ENCODE assay signal across 10 cellular contexts in genomic region chr11:78349614-78350013, GRCh38.
DNase-seq lines count a peak whose midpoint lies in the region; ATAC-seq and TF ChIP-seq lines count a peak whose summit lies in the region.
"Had no signal": no experiment of that assay in that cellular context is flagged by ENCODE, and none has a peak within 500 bp of the region (broad histone marks: within the 10 kb centered on the region; RNA-seq: fewer than 3 reads in every experiment).

No MANE protein-coding gene starts in this region.

- no peaks in the 10 kb centered on the region for H3K79me2 ChIP-seq in DOHH2 (ENCODE audit: control insufficient read depth, low read length)

- H3K4me1 ChIP-seq in DOHH2 (ENCODE audit: control insufficient read depth, low read length) (peaks cover 18% of the 10 kb centered on the region), skeletal muscle tissue (ENCODE audit: control insufficient read depth in 3 of 3, insufficient read depth in 3 of 3, low read length in 3 of 3) (peaks cover 11 to 22% (median 17%) of the 10 kb centered on the region in 3 donors)

- peak overlapping the region; percentile 45 for H3K4me2 ChIP-seq in DOHH2 (ENCODE audit: low read length)

- POLR2A ChIA-PET in activated B cell treated with CpG ODN at 0.5 μM for 24 hours (lab: Charles Lee), result no interaction called here

- H3F3A ChIP-seq in DOHH2 (ENCODE audit: control insufficient read depth, insufficient read depth), result 0 out of 2 replicates have a peak, but pooled peaks cover 3% of the 10 kb centered on the region

- peaks cover 66% of the 10 kb centered on the region for H3K4me1 Mint-ChIP-seq in activated B cell treated with CpG ODN at 0.5 μM for 24 hours

- H3K36me3 ChIP-seq in DOHH2 (ENCODE audit: control insufficient read depth, low read length) (no peaks in the 10 kb centered on the region), skeletal muscle tissue (ENCODE audit: control insufficient read depth in 3 of 3, insufficient read depth in 3 of 3, low read length in 3 of 3) (no peaks in the 10 kb centered on the region)

- ATAC-seq in activated B cell treated with CpG ODN at 0.5 μM for 24 hours (ENCODE audit: low read depth) (no peak), HG03097 (IDR thresholded peaks at IDR 0.05; ENCODE audit: low FRiP score, unreplicated experiment) (no peak), HG02571 (IDR thresholded peaks at IDR 0.05; ENCODE audit: unreplicated experiment) (no peak)
- ATAC-seq: HCT116 had no signal

- H3K9me2 ChIP-seq in DOHH2 (replicated peaks; ENCODE audit: control insufficient read depth, low read length), result no peaks in the 10 kb centered on the region

- H3K9ac ChIP-seq in skeletal muscle tissue (ENCODE audit: low read depth in 1 of 3, low read length in 3 of 3), result no peak overlapping the region

- H3K27me3 Mint-ChIP-seq in activated B cell treated with CpG ODN at 0.5 μM for 24 hours, result no peaks in the 10 kb centered on the region

- H3K27ac ChIP-seq in DOHH2 (ENCODE audit: low read depth, low read length) (no peak overlapping the region), skeletal muscle tissue (ENCODE audit: low read depth, low read length) (peak overlapping the region; percentile 69)

- intact Hi-C loops in activated B cell treated with CpG ODN at 0.5 μM for 24 hours (cut with micrococcal nuclease), result loop anchor here (1.0 to 5.0 kb wide), 2 partner anchors 8 to 52 kb away; no protein-coding TSS in a partner anchor

- DNase-seq in activated B cell treated with CpG ODN at 0.5 μM for 24 hours (no peak), inferior parietal cortex (ENCODE audit: extremely low spot score) (peak; percentile 71), cerebellar nuclear complex (lab: John Stamatoyannopoulos, UW) (no peak)
- no peak for DNase-seq in activated effector memory CD4-positive, alpha-beta T cell treated with Interleukin-2 at 50 U/mL for 16 hours
- DNase-seq: NCI-H2107 had no signal

- no peaks in the 10 kb centered on the region for H3K9me3 Mint-ChIP-seq in activated B cell treated with CpG ODN at 0.5 μM for 24 hours

- H3K9me3 ChIP-seq in DOHH2 (ENCODE audit: control insufficient read depth, insufficient read depth, low read length), result no peaks in the 10 kb centered on the region
- no peaks in the 10 kb centered on the region for H3K9me3 ChIP-seq in skeletal muscle tissue (ENCODE audit: control insufficient read depth in 3 of 3, low read length in 3 of 3)

- H3K27me3 ChIP-seq in DOHH2 (ENCODE audit: control insufficient read depth, low read length), result no peaks in the 10 kb centered on the region
- H3K27me3 ChIP-seq in skeletal muscle tissue (ENCODE audit: control insufficient read depth in 3 of 3, insufficient read depth in 3 of 3, low read length in 3 of 3), result no peaks in the 10 kb centered on the region

- TF ChIP-seq CTCF in DOHH2 (IDR thresholded peaks at IDR 0.05; ENCODE audit: low read depth, low read length, poor library complexity, severe bottlenecking) (no peak), activated B cell treated with CpG ODN at 0.5 μM for 24 hours (IDR thresholded peaks at IDR 0.05) (no peak)

- CTCF ChIA-PET in activated B cell treated with CpG ODN at 0.5 μM for 24 hours (lab: Charles Lee), result no interaction called here

- H3K4me3 ChIP-seq in DOHH2 (ENCODE audit: low read length), result peak overlapping the region; percentile 12; the same call in 1 of the 2 replicates
- peak overlapping the region in 1 of 3 donors; percentile 32 for H3K4me3 ChIP-seq in skeletal muscle tissue (ENCODE audit: low read length in 3 of 3)

- H4K20me1 ChIP-seq in DOHH2 (ENCODE audit: control insufficient read depth, insufficient read depth, low read depth, low read length), result no peaks in the 10 kb centered on the region

- H3K27ac Mint-ChIP-seq in activated B cell treated with CpG ODN at 0.5 μM for 24 hours, result peak overlapping the region; percentile 89

- H3K36me3 Mint-ChIP-seq in activated B cell treated with CpG ODN at 0.5 μM for 24 hours (ENCODE audit: low read depth), result no peaks in the 10 kb centered on the region

- H3K4me3 Mint-ChIP-seq in activated B cell treated with CpG ODN at 0.5 μM for 24 hours, result peak overlapping the region; percentile 65
